Comparison of ENCODE assay signal across 8 cellular contexts in the genomic region with DNA sequence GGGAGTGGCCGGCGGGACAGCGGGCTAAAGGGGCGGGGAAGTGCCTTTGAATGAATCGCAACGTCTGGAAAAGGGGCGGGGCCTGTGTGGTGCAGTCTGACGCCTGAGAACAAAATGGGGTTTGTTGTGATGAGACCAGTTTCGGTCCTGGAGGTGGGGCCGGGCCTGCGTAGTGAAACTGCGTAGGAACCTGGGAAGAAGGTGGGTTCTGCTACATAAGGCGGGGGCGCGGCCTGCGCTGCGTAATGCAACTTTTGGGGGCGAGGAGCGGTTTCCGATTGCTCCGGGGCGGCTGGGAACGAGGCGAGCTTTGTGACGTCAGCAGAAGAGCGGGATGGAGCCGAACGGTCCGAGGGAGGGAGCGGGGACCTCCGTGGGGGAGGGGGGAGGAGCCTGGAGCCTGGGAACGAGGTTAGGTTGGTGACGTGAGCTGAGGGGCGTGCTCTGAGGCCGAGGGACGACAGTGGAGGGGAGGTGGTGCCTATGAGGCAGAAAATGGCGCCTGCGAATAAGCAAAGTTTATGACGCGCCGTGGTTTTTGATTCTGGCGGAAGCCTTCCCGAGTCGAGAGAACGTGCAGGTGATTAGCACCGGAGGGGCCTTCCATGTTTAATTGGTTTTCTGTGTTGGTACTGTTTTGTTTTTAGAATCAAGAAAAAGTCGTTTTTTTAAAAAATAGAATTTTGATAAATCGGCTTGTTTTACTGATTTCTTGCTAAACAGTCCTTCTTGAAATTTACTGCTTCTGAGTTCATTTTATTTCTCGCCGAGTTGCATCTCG. TPM values are rescaled to one million over a fixed set of nuclear protein-coding genes. Genes with fewer than 3 reads are reported as not detected.
DNase-seq lines count a peak whose midpoint lies in the region; TF ChIP-seq lines count a peak whose summit lies in the region.

No MANE protein-coding gene starts in this region.

- H3K4me1 ChIP-seq in HAP-1 (peaks cover 17% of the 10 kb centered on the region), stomach (peaks cover 0 to 7% (median 0%) of the 10 kb centered on the region in 4 donors)

- in situ Hi-C loops in G401 (cut with HindIII; ENCODE audit: low sequenced_read_pairs): no loop called here
- in situ Hi-C loops in HAP-1 (cut with MboI; ENCODE audit: low sequenced_read_pairs): no loop called here

- intact Hi-C loops in stomach (cut with DNase I; ENCODE audit: low total_unique reads): no loop called here

- H3K4me1 Mint-ChIP-seq in neural crest cell: peaks cover 61% of the 10 kb centered on the region

- H3K27me3 ChIP-seq in HAP-1 (ENCODE audit: low read depth) (no peaks in the 10 kb centered on the region), MG63 (no peaks in the 10 kb centered on the region), stomach (peaks cover 0 to 15% (median 0%) of the 10 kb centered on the region in 3 donors)

- H3K9me3 Mint-ChIP-seq in neural crest cell: no peaks in the 10 kb centered on the region

- 0 to 28% (median 5%) methylated on average over 43 to 51 of the region's 51 CpGs for WGBS in stomach, 5 donors

- peak overlapping the region; percentile 97 for H3K4me3 Mint-ChIP-seq in neural crest cell

- H3K36me3 Mint-ChIP-seq in neural crest cell (ENCODE audit: low read depth): peaks cover 14% of the 10 kb centered on the region

- H3K27ac Mint-ChIP-seq in neural crest cell (ENCODE audit: unreplicated experiment): peak overlapping the region; percentile 100

- H3K9me3 ChIP-seq in HAP-1: no peaks in the 10 kb centered on the region
- H3K9me3 ChIP-seq in MG63: no peaks in the 10 kb centered on the region
- H3K9me3 ChIP-seq in stomach: no peaks in the 10 kb centered on the region

- peak in 1 of 4 donors; percentile 65 for TF ChIP-seq POLR2A in stomach (IDR thresholded peaks at IDR 0.05)

- TF ChIP-seq CTCF in foreskin fibroblast (IDR thresholded peaks at IDR 0.05; ENCODE audit: low read depth, low read length): no peak
- TF ChIP-seq CTCF in neural crest cell (conservative IDR thresholded peaks at IDR 0.05): no peak
- TF ChIP-seq CTCF in stomach (IDR thresholded peaks at IDR 0.05): no peak

- TF ChIP-seq EP300 in stomach (IDR thresholded peaks at IDR 0.05): no peak

- peaks cover 5% of the 10 kb centered on the region for H3K27me3 Mint-ChIP-seq in neural crest cell (ENCODE audit: low read depth)

- peak; percentile 95 for DNase-seq in G401 (ENCODE audit: low spot score)
- peak; percentile 97 to 98 for DNase-seq in HAP-1 (ENCODE audit: low spot score in 2 of 2)
- peak; percentile 94 for DNase-seq in MG63
- peak; percentile 87 to 90 for DNase-seq in SHP77 (lab: John Stamatoyannopoulos, UW)
- peak; percentile 86 for DNase-seq in activated gamma-delta T cell (lab: John Stamatoyannopoulos, UW)
- peak; percentile 96 to 97 for DNase-seq in foreskin fibroblast
- peak; percentile 96 for DNase-seq in neural crest cell (ENCODE audit: low read depth, low spot score)
- DNase-seq in stomach: peak; percentile 93

- H3K27ac ChIP-seq in stomach: peak overlapping the region; percentile 90 to 98 (median 97)

- H3K4me3 ChIP-seq in HAP-1: peak overlapping the region; percentile 73
- H3K4me3 ChIP-seq in MG63: peak overlapping the region; percentile 89
- peak overlapping the region; percentile 68 to 76 for H3K4me3 ChIP-seq in foreskin fibroblast (ENCODE audit: low read depth in 1 of 2, low read length in 2 of 2)
- peak overlapping the region; percentile 49 to 67 (median 54) for H3K4me3 ChIP-seq in stomach

- H3K36me3 ChIP-seq in HAP-1 (replicated peaks) (peaks cover 5% of the 10 kb centered on the region), MG63 (peaks cover 3% of the 10 kb centered on the region), stomach (peaks cover 6 to 14% (median 13%) of the 10 kb centered on the region in 4 donors)

RNA-seq across cellular contexts. Expression of a gene that starts 0.7 kb away (rescaled TPM):
- total RNA-seq in G401 (2014; rRNA removed; shearing (Covaris generic)): 53.1 and 57.3 TPM in 2 replicates
- total RNA-seq in MG63 (2014; rRNA removed; shearing (Covaris generic); ENCODE audit: low replicate concordance): 16.0 and 16.2 TPM in 2 replicates
- total RNA-seq in neural crest cell: 232 and 245 TPM in 2 replicates
- 10 to 100 TPM in 4 of 5 donors, 1 to 10 TPM in 1; 6.4 to 52.3 (median 23.8) TPM for total RNA-seq in stomach
- polyA plus RNA-seq in stomach: 10 to 100 TPM; 13.9 to 20.6 (median 14.4) TPM

RNA-seq across cellular contexts. Expression of a gene that starts 15.0 kb away (rescaled TPM):
- 88.1 and 118 TPM in 2 replicates for total RNA-seq in G401 (2014; rRNA removed; shearing (Covaris generic))
- 38.2 and 71.2 TPM in 2 replicates for total RNA-seq in MG63 (2014; rRNA removed; shearing (Covaris generic); ENCODE audit: low replicate concordance)
- total RNA-seq in neural crest cell (281 and 289 TPM in 2 replicates), stomach (100 to 1,000 TPM in 1 of 5 donors, 10 to 100 TPM in 4; 35.6 to 156 (median 57.8) TPM)
- polyA plus RNA-seq in stomach: 10 to 100 TPM; 31.2 to 50.9 (median 38.6) TPM

RNA-seq across cellular contexts. Expression of a gene that starts 39.9 kb away (rescaled TPM):
- total RNA-seq in G401 (2014; rRNA removed; shearing (Covaris generic)): 198 and 217 TPM in 2 replicates
- 108 and 121 TPM in 2 replicates for total RNA-seq in MG63 (2014; rRNA removed; shearing (Covaris generic); ENCODE audit: low replicate concordance)
- 484 and 498 TPM in 2 replicates for total RNA-seq in neural crest cell
- total RNA-seq in stomach: 100 to 1,000 TPM in 3 of 5 donors, 10 to 100 TPM in 2; 66.8 to 278 (median 115) TPM
- 10 to 100 TPM; 59.3 to 81.4 (median 63.4) TPM for polyA plus RNA-seq in stomach

Comparison
In these comparisons a context has a peak if more than half of its experiments do, and no peak if none do; other contexts are left out.
1. Peak in every context shown above with its lines: DNase-seq, H3K4me3 ChIP-seq and H3K27ac ChIP-seq.